8 cellular contexts compared by ENCODE assay signal in the genomic region with DNA sequence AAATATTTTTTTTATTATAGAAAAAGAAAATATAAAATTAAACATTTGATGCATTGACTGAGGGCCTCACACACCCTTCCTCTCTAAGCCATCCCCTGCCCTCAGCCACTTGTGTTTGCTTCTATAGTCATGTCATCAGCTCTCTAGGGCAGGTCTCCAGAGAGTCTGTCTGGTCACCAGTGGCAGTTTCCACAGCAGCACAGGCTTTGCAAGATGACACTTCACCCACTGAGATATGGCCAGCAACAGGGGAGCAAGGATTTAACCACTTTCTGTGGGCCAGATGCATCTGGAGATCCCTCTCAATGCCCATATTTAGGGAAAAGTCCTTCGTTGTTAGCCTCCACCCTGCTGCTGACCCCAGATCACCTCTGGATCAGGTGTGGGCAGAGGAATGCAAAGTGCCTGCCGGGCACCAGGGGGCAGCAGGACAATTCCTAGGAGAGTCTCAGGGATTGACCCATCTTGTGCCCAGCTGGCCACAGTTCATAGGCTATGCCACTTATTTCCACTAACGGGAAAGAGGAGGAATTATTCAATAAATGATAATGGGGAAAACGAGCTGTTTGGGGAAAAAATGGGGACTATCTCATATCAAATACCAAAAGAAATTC. TPM values are rescaled to one million over a fixed set of nuclear protein-coding genes. Genes with fewer than 3 reads are reported as not detected.
DNase-seq lines count a peak whose midpoint lies in the region; ATAC-seq and TF ChIP-seq lines count a peak whose summit lies in the region.

No MANE protein-coding gene starts in this region.

- TF ChIP-seq CTCF in Peyer's patch (IDR thresholded peaks at IDR 0.05) (peak in 4 of 6 experiments; percentile 56 to 72 (median 60)), choroid plexus epithelial cell (conservative IDR thresholded peaks at IDR 0.05; ENCODE audit: low read depth, low read length) (peak; percentile 70), nephron (IDR thresholded peaks at IDR 0.05; ENCODE audit: unreplicated experiment in 3 of 3) (peak; percentile 33 to 53 (median 43)), vagina (IDR thresholded peaks at IDR 0.05) (peak in 1 of 3 experiments; percentile 11)

- H3K9me3 ChIP-seq in Peyer's patch (no peaks in the 10 kb centered on the region), vagina (no peaks in the 10 kb centered on the region)

- no peak overlapping the region for H3K27ac ChIP-seq in Peyer's patch
- no peak overlapping the region for H3K27ac ChIP-seq in vagina

- DNase-seq in activated effector memory CD4-positive, alpha-beta T cell treated with anti-CD3 and anti-CD28 coated beads, Interleukin-2, amount 50 U/mL, for 16 hours: peak; percentile 71
- no peak for DNase-seq in activated effector memory CD4-positive, alpha-beta T cell treated with Interleukin-2 at 50 U/mL for 16 hours
- DNase-seq in Peyer's patch (peak; percentile 24 to 77 (median 74)), choroid plexus epithelial cell (ENCODE audit: low read depth) (no peak), vagina (ENCODE audit: extremely low spot score in 2 of 2) (no peak)

- H3K4me1 Mint-ChIP-seq in nephron: peaks cover 22% of the 10 kb centered on the region

- intact Hi-C loops in vagina (cut with DNase I): no loop called here

- no peaks in the 10 kb centered on the region for H3K27me3 ChIP-seq in Peyer's patch
- H3K27me3 ChIP-seq in vagina: no peaks in the 10 kb centered on the region

- ATAC-seq in HG03565 (IDR thresholded peaks at IDR 0.05; ENCODE audit: unreplicated experiment) (no peak), HG02571 (IDR thresholded peaks at IDR 0.05; ENCODE audit: unreplicated experiment) (no peak)

- H3K27me3 Mint-ChIP-seq in nephron (ENCODE audit: low read depth): peaks cover 4% of the 10 kb centered on the region

- H3K27ac Mint-ChIP-seq in nephron: peak overlapping the region in 1 of 3 experiments; percentile 55

- no peaks in the 10 kb centered on the region for H3K9me3 Mint-ChIP-seq in nephron

- H3K36me3 ChIP-seq in Peyer's patch (no peaks in the 10 kb centered on the region), vagina (no peaks in the 10 kb centered on the region)

- no peak overlapping the region for H3K4me3 ChIP-seq in Peyer's patch
- H3K4me3 ChIP-seq in choroid plexus epithelial cell (ENCODE audit: low read depth, low read length): no peak overlapping the region
- H3K4me3 ChIP-seq in vagina: no peak overlapping the region

- H3K4me1 ChIP-seq in Peyer's patch: peaks cover 0 to 33% (median 2%) of the 10 kb centered on the region in 4 donors
- peaks cover 12% of the 10 kb centered on the region for H3K4me1 ChIP-seq in vagina

- no peak for TF ChIP-seq POLR2A in Peyer's patch (IDR thresholded peaks at IDR 0.05)
- no peak for TF ChIP-seq POLR2A in vagina (IDR thresholded peaks at IDR 0.05)

- H3K36me3 Mint-ChIP-seq in nephron (ENCODE audit: low read depth): no peaks in the 10 kb centered on the region

- H3K4me3 Mint-ChIP-seq in nephron: peak overlapping the region in 1 of 3 experiments; percentile 28

RNA-seq across cellular contexts. Expression of gene ABCC4, which starts 4.8 kb away (rescaled TPM):
- total RNA-seq in Peyer's patch: 10 to 100 TPM in 3 of 4 donors, 1 to 10 TPM in 1; 7.2 to 81.7 (median 13.7) TPM
- 13.3 TPM for total RNA-seq in vagina

Comparison
In these comparisons a context has a peak if more than half of its experiments do, and no peak if none do; other contexts are left out.
1. DNase-seq: peak in activated effector memory CD4-positive, alpha-beta T cell treated with anti-CD3 and anti-CD28 coated beads, Interleukin-2, amount 50 U/mL, for 16 hours (single experiment) and Peyer's patch (3 of 3); none in activated effector memory CD4-positive, alpha-beta T cell treated with Interleukin-2 at 50 U/mL for 16 hours (single experiment), choroid plexus epithelial cell (single experiment) and vagina (0 of 2).